ENCODE assay signal across 8 cellular contexts in the genomic region with DNA sequence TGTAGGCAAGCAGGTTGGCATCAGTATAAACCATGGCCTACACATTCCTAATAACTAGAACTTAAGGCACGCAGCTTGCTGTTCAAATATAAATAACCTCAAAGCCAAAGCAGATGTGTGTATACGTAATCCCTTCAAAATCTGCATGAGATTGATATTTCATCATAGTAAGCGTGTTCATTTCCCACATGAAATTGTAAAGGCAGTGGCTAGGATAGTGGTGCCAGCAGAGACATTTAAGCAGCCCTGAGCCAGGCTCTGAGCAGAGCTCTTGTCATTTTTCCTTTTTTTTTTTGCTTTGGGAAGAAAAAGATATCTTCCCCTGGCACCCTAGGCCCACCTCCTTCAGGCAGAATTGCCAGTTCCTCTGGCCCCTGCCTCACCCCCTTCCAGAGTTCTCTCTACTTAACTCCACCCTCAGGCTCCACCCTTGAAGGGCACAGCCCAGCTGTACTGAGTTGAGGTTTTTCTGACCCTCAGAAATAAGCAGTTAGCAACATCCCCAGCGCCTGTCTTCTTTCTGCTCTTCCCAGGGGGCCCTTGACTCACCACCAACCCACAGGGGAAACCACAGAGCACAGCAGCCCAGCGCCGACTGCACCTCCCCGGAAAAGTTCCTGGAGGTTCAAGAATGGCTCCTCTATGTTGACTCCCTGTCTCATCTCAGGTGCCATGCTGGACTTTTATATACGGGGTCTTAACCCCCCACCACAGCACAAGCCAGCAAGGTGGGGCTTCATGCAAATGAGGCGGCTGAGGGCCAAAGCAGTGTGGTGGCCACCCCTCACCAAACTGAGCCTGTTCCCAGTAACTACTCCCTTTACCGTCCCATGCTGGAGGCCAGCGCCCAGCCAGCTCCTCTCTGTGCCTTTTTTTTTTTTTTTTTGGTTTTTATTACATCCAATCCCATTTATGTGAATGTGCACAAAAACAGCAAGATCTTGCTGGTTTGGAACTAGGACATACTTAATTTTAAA.
DNase-seq lines count a peak whose midpoint lies in the region; ATAC-seq and TF ChIP-seq lines count a peak whose summit lies in the region.

No MANE protein-coding gene starts in this region.

- H3K36me3 ChIP-seq in colonic mucosa (no peaks in the 10 kb centered on the region), spleen (no peaks in the 10 kb centered on the region), HAP-1 (replicated peaks) (no peaks in the 10 kb centered on the region)

- peak overlapping the region; percentile 47 for H3K27ac ChIP-seq in colonic mucosa
- H3K27ac ChIP-seq in spleen: peak overlapping the region; percentile 35 to 89 (median 73)

- intact Hi-C loops in colonic mucosa (cut with DNase I): no loop called here
- intact Hi-C loops in spleen (cut with DNase I; ENCODE audit: low total_unique reads): loop anchor here (10.0 kb wide), 1 partner anchor 84 kb away; the partner anchor contains the start of gene EHD3

- peak overlapping the region; percentile 65 for H3K4me3 Mint-ChIP-seq in T-helper 17 cell

- CTCF ChIA-PET in GM10248 (lab: Yijun Ruan, JAX): interaction anchor here (1.4 to 7.1 kb wide), 3 partner anchors 14 to 607 kb away, joined by 4 to 52 read pairs (median 7); no protein-coding TSS in a partner anchor

- POLR2A ChIA-PET in GM10248 (lab: Yijun Ruan, JAX): interaction anchor here (0.6 kb wide), 1 partner anchor 255 kb away, joined by 6 read pairs; no protein-coding TSS in a partner anchor

- ATAC-seq in GM18858 (IDR thresholded peaks at IDR 0.05; ENCODE audit: unreplicated experiment) (peak; percentile 48), HG03025 (IDR thresholded peaks at IDR 0.05; ENCODE audit: low FRiP score, unreplicated experiment) (peak; percentile 59), T-helper 17 cell (peak; percentile 68)

- TF ChIP-seq CTCF in colonic mucosa (IDR thresholded peaks at IDR 0.05) (no peak), spleen (IDR thresholded peaks at IDR 0.05 in 8 of 11, conservative IDR thresholded peaks at IDR 0.05 in 3 of 11) (no peak), GM10248 (IDR thresholded peaks at IDR 0.05; ENCODE audit: control extremely low read depth, extremely low read depth, low read depth, missing control alignments) (no peak)

- H3K4me3 ChIP-seq in colonic mucosa (no peak overlapping the region), spleen (peak overlapping the region in 1 of 8 donors; percentile 32), HAP-1 (no peak overlapping the region)

- in situ Hi-C loops in HAP-1 (cut with MboI; ENCODE audit: low sequenced_read_pairs): no loop called here

- no peak overlapping the region for H3K9ac ChIP-seq in colonic mucosa (ENCODE audit: low read depth in 2 of 2, low read length in 2 of 2)

- peaks cover 52% of the 10 kb centered on the region for H3K4me1 Mint-ChIP-seq in T-helper 17 cell

- H3K4me1 ChIP-seq in colonic mucosa: no peaks in the 10 kb centered on the region
- H3K4me1 ChIP-seq in spleen: peaks cover 14 to 54% (median 33%) of the 10 kb centered on the region in 6 donors
- no peaks in the 10 kb centered on the region for H3K4me1 ChIP-seq in HAP-1

- TF ChIP-seq POLR2A in spleen (IDR thresholded peaks at IDR 0.05): no peak

- H3K27ac Mint-ChIP-seq in T-helper 17 cell: peak overlapping the region; percentile 90

- H3K27me3 Mint-ChIP-seq in T-helper 17 cell: no peaks in the 10 kb centered on the region

- DNase-seq in T-helper 17 cell (no peak), colonic mucosa (peak; percentile 22), spleen (peak; percentile 79), GM10248 (ENCODE audit: extremely low spot score) (no peak), DMS 273 treated with DMSO at 0.1 percent for 48 hours (lab: John Stamatoyannopoulos, UW) (no peak), HAP-1 (ENCODE audit: low spot score in 2 of 2) (no peak)

- no peaks in the 10 kb centered on the region for H3K36me3 Mint-ChIP-seq in T-helper 17 cell (ENCODE audit: low read depth)

- H3K9me3 ChIP-seq in T-helper 17 cell (ENCODE audit: control insufficient read depth, low read length, poor library complexity, severe bottlenecking) (no peaks in the 10 kb centered on the region), colonic mucosa (no peaks in the 10 kb centered on the region), spleen (no peaks in the 10 kb centered on the region), HAP-1 (no peaks in the 10 kb centered on the region)

- H3K27me3 ChIP-seq in colonic mucosa (no peaks in the 10 kb centered on the region), spleen (replicated peaks in 1 of 7) (no peaks in the 10 kb centered on the region), HAP-1 (ENCODE audit: low read depth) (no peaks in the 10 kb centered on the region)

- WGBS in spleen, 5 donors: 32 to 55% (median 42%) methylated on average over 11 of the region's 11 CpGs

Comparison
In these comparisons a context has a peak if more than half of its experiments do, and no peak if none do; other contexts are left out.
1. DNase-seq: peak in colonic mucosa (single experiment) and spleen (single experiment); none in T-helper 17 cell (0 of 3), GM10248 (single experiment), DMS 273 treated with DMSO at 0.1 percent for 48 hours (single experiment) and HAP-1 (0 of 2).
2. Peak in every context shown above with its lines, with median percentiles within 50 percentile points of each other: ATAC-seq.